7 cellular contexts compared by ENCODE assay signal in the genomic region with DNA sequence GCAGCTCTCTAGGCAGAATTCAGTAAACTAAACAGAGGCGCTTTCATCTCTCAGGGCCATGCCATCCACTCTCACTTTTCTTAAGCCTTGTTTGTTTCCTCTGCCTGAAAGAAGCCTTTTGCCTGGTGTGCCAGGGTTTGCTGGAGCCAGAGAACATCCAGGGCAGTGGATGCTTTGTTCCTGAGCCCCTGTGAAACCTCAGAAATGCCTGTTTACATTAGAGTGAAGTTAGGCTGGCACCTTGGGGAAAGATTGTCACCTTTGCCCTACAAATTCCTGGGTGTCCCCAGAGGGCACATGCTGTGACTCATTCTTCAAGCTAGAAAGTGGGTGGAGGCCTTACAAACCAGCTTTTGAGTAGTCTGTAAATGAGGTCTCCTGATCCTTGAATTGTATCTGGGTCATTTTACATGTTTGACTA. TPM values are rescaled to one million over a fixed set of nuclear protein-coding genes. Genes with fewer than 3 reads are reported as not detected.
DNase-seq lines count a peak whose midpoint lies in the region; ATAC-seq and TF ChIP-seq lines count a peak whose summit lies in the region.

No MANE protein-coding gene starts in this region.

- H3K9me3 Mint-ChIP-seq in type B pancreatic cell = no peaks in the 10 kb centered on the region

- no peaks in the 10 kb centered on the region for H3K36me3 ChIP-seq in PC-9 (ENCODE audit: low read depth)
- no peaks in the 10 kb centered on the region for H3K36me3 ChIP-seq in lung (ENCODE audit: control insufficient read depth in 2 of 2, insufficient read depth in 2 of 2, low read length in 2 of 2)

- H3K79me2 ChIP-seq in PC-9 (ENCODE audit: low read depth) = peaks cover 15% of the 10 kb centered on the region; the same call in 1 of the 2 replicates

- no TSS peak for BruUV-seq in PC-9 (replicated peaks; lab: Mats Ljungman, UMichigan)

- H3K27ac ChIP-seq in PC-9 (peak overlapping the region; percentile 87), lung (ENCODE audit: low read depth in 1 of 2, low read length in 1 of 2) (peak overlapping the region; percentile 78 to 89)

- peaks cover 9% of the 10 kb centered on the region for H3K36me3 Mint-ChIP-seq in type B pancreatic cell

- H2AFZ ChIP-seq in PC-9 = no peak overlapping the region

- H3K27me3 Mint-ChIP-seq in type B pancreatic cell = no peaks in the 10 kb centered on the region

- peak overlapping the region; percentile 31; the same call in 1 of the 2 replicates for H3K4me3 ChIP-seq in PC-9
- no peak overlapping the region for H3K4me3 ChIP-seq in choroid plexus epithelial cell (ENCODE audit: low read depth, low read length)
- no peak overlapping the region for H3K4me3 ChIP-seq in lung

- peak; percentile 86 to 96 for DNase-seq in PC-9
- peak; percentile 62 for DNase-seq in choroid plexus epithelial cell (ENCODE audit: low read depth)
- no peak for DNase-seq in lung (ENCODE audit: low spot score)
- DNase-seq in type B pancreatic cell (ENCODE audit: extremely low spot score, unreplicated experiment) = no peak

- TF ChIP-seq CTCF in PC-9 (conservative IDR thresholded peaks at IDR 0.05) (no peak), choroid plexus epithelial cell (conservative IDR thresholded peaks at IDR 0.05; ENCODE audit: low read depth, low read length) (no peak), lung (IDR thresholded peaks at IDR 0.05; ENCODE audit: control extremely low read depth, extremely low read depth) (no peak), type B pancreatic cell (conservative IDR thresholded peaks at IDR 0.05) (no peak)

- CTCF ChIA-PET in PC-9 (lab: Charles Lee) = no interaction called here

- POLR2A ChIA-PET in PC-9 (lab: Charles Lee; ENCODE audit: unreplicated experiment) = interaction anchor here (0.5 to 0.6 kb wide), 2 partner anchors 89 to 147 kb away, joined by 3 to 4 read pairs; no protein-coding TSS in a partner anchor

- peak overlapping the region; percentile 74 for H3K4me2 ChIP-seq in PC-9

- H3K4me1 ChIP-seq in PC-9 (replicated peaks; ENCODE audit: insufficient read depth) (peaks cover 42% of the 10 kb centered on the region), lung (ENCODE audit: control insufficient read depth in 2 of 2, insufficient read depth in 2 of 2, low read length in 2 of 2) (peaks cover 12 to 31% of the 10 kb centered on the region in 2 donors)

- H3K4me1 Mint-ChIP-seq in type B pancreatic cell (ENCODE audit: unreplicated experiment) = peaks cover 25% of the 10 kb centered on the region

- H3K27ac Mint-ChIP-seq in type B pancreatic cell = peak overlapping the region; percentile 80

- H3F3A ChIP-seq in PC-9 (ENCODE audit: insufficient read depth, low read depth) = peaks cover 34% of the 10 kb centered on the region

- ATAC-seq in GM21786 (IDR thresholded peaks at IDR 0.05; ENCODE audit: unreplicated experiment) = peak; percentile 71
- peak; percentile 91 for ATAC-seq in lung (ENCODE audit: insufficient read depth, low FRiP score)
- no peak for ATAC-seq in HG02870 (IDR thresholded peaks at IDR 0.05; ENCODE audit: unreplicated experiment)
- no peak for ATAC-seq in HG02642 (IDR thresholded peaks at IDR 0.05; ENCODE audit: poor library complexity, unreplicated experiment)

- peak overlapping the region; percentile 59 for H3K4me3 Mint-ChIP-seq in type B pancreatic cell

- no peaks in the 10 kb centered on the region for H4K20me1 ChIP-seq in PC-9 (ENCODE audit: insufficient read depth)

- WGBS in lung, 2 donors = 49 to 81% methylated on average over 1 of the region's 1 CpG

- no peaks in the 10 kb centered on the region for H3K9me2 ChIP-seq in PC-9 (ENCODE audit: insufficient read depth)

- H3K27me3 ChIP-seq in PC-9 (ENCODE audit: insufficient read depth, low read depth) (no peaks in the 10 kb centered on the region), lung (ENCODE audit: control insufficient read depth, insufficient read depth) (no peaks in the 10 kb centered on the region)

- H3K9me3 ChIP-seq in PC-9 (ENCODE audit: insufficient read depth, low read depth) (no peaks in the 10 kb centered on the region), lung (ENCODE audit: control insufficient read depth in 2 of 2, insufficient read depth in 1 of 2, low read length in 1 of 2) (no peaks in the 10 kb centered on the region)

- intact Hi-C loops in PC-9 (cut with micrococcal nuclease; ENCODE audit: unreplicated experiment) = loop anchor here (1.0 to 10.0 kb wide), 6 partner anchors 19 to 876 kb away; a partner anchor contains a TSS

RNA-seq across cellular contexts. Expression of a gene that starts 10.7 kb away (rescaled TPM):
- total RNA-seq in PC-9 (2021) (43.4 and 46.8 TPM in 2 replicates), lung (10 to 100 TPM; 45.3 to 65.4 TPM), type B pancreatic cell (ENCODE audit: low replicate concordance) (49.2 and 54.7 TPM in 2 replicates)
- 10 to 100 TPM; 18.2 to 19.6 TPM for polyA plus RNA-seq in lung

Comparison
In these comparisons a context has a peak if more than half of its experiments do, and no peak if none do; other contexts are left out.
1. ATAC-seq: peak in GM21786 (single experiment) and lung (single experiment); none in HG02870 (single experiment) and HG02642 (single experiment).
2. DNase-seq: peak in PC-9 (2 of 2) and choroid plexus epithelial cell (single experiment); none in lung (single experiment) and type B pancreatic cell (single experiment).